ENCODE assay signal across 11 cellular contexts in the genomic region with DNA sequence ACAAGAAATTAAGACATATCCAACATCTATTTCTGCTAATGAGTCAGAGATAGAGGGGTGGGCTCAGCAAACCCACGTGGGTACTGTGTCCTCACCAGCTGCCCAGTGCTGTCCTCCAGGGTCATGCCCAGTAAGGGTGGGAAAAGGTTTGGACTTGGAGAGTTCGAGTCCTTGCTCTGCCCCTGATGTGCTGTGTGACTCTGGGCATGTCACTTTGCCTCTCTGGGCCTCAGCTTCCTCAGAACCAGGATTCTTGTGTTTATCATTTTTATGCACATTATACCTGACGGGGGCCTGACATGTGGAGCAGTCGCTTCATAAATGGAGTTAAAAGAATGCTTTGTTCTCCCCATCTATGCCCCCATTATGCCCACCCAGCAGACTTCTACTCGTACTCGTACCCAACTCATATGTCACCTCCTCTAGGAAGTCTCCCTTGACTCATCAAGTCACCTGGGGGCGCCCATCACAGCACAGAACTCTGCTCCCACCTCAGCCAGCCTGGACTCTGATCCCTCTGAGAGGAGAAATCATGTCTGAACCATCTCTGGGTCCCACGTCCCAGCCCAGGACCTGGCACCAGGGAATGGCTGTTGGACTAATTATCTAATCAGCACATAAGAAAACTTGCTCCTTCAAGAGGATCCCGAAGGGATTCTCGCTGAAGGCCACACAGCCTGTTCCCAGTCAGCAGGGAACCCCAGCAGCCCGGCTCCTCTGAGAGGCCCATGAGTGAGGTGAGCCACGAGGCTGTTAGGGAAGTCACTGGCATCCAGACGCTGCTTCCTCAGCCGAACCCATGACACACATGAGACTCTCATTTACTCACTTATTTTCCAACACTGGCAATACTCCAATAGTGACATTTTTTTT. TPM values are rescaled to one million over a fixed set of nuclear protein-coding genes. Genes with fewer than 3 reads are reported as not detected.
DNase-seq lines count a peak whose midpoint lies in the region; ATAC-seq and TF ChIP-seq lines count a peak whose summit lies in the region.
"Had no signal": no experiment of that assay in that cellular context is flagged by ENCODE, and none has a peak within 500 bp of the region (broad histone marks: within the 10 kb centered on the region; RNA-seq: fewer than 3 reads in every experiment).

No MANE protein-coding gene starts in this region.

- H3K4me3 ChIP-seq in fibroblast of villous mesenchyme (ENCODE audit: low read depth, low read length) (no peak overlapping the region), sigmoid colon (no peak overlapping the region)
- H3K4me3 ChIP-seq: esophagus muscularis mucosa had no signal

- ATAC-seq in HG03280 (IDR thresholded peaks at IDR 0.05; ENCODE audit: unreplicated experiment): no peak
- ATAC-seq in GM18502 (IDR thresholded peaks at IDR 0.05; ENCODE audit: poor library complexity, unreplicated experiment): no peak
- no peak for ATAC-seq in GM19467 (IDR thresholded peaks at IDR 0.05; ENCODE audit: unreplicated experiment)

- intact Hi-C loops in sigmoid colon (cut with DNase I): no loop called here

- no peaks in the 10 kb centered on the region for H3K27me3 ChIP-seq in sigmoid colon
- H3K27me3 ChIP-seq: esophagus muscularis mucosa had no signal

- DNase-seq in GM03348 (ENCODE audit: low spot score) (peak; percentile 47), SK-MEL-5 (ENCODE audit: low read depth, low spot score) (peak; percentile 80), fibroblast of villous mesenchyme (ENCODE audit: low read depth) (peak; percentile 26), sigmoid colon (peak; percentile 73), NCI-H2227 (lab: John Stamatoyannopoulos, UW; ENCODE audit: unreplicated experiment) (no peak)
- DNase-seq: CD4-positive, alpha-beta memory T cell; T-helper 9 cell had no signal

- no peaks in the 10 kb centered on the region for H3K9me3 ChIP-seq in sigmoid colon
- H3K9me3 ChIP-seq: esophagus muscularis mucosa had no signal

- no peaks in the 10 kb centered on the region for H3K4me1 ChIP-seq in sigmoid colon

- 75 to 76% methylated on average over 14 of the region's 14 CpGs for WGBS in sigmoid colon, 2 donors

- TF ChIP-seq POLR2A in sigmoid colon (IDR thresholded peaks at IDR 0.05): no peak

- in situ Hi-C loops in SK-MEL-5 (cut with HindIII; ENCODE audit: low pct_unique_long_range_greater_than_20kb, low sequenced_read_pairs): no loop called here

- H3K36me3 ChIP-seq in sigmoid colon: no peaks in the 10 kb centered on the region
- H3K36me3 ChIP-seq: esophagus muscularis mucosa had no signal

- TF ChIP-seq CTCF in fibroblast of villous mesenchyme (IDR thresholded peaks at IDR 0.05; ENCODE audit: insufficient read depth, low read depth, low read length): no peak
- no peak for TF ChIP-seq CTCF in sigmoid colon (IDR thresholded peaks at IDR 0.05)

- TF ChIP-seq EP300 in sigmoid colon (IDR thresholded peaks at IDR 0.05): no peak

- no peak overlapping the region for H3K27ac ChIP-seq in sigmoid colon
- H3K27ac ChIP-seq: esophagus muscularis mucosa had no signal

RNA-seq across cellular contexts. Expression of a gene that starts 38.7 kb away (rescaled TPM):
- total RNA-seq in SK-MEL-5 (2014; rRNA removed; shearing (Covaris generic)): 22.2 and 23.5 TPM in 2 replicates
- polyA plus RNA-seq in SK-MEL-5 (2015; cell fraction: cytosol; rRNA removed): 28.4 and 33.1 TPM in 2 replicates
- 4.3 and 9.1 TPM in 2 replicates for polyA plus RNA-seq in SK-MEL-5 (2015; cell fraction: nucleus; rRNA removed)
- 18.6 and 20.9 TPM in 2 replicates for total RNA-seq in fibroblast of villous mesenchyme
- 10 to 100 TPM; 12.8 to 20.8 (median 20.4) TPM for total RNA-seq in sigmoid colon
- polyA plus RNA-seq in sigmoid colon: 10 to 100 TPM; 16.2 to 24.6 (median 23.4) TPM
- total RNA-seq: CD4-positive, alpha-beta memory T cell had no signal
